23 cellular contexts compared by ENCODE assay signal in the genomic region with DNA sequence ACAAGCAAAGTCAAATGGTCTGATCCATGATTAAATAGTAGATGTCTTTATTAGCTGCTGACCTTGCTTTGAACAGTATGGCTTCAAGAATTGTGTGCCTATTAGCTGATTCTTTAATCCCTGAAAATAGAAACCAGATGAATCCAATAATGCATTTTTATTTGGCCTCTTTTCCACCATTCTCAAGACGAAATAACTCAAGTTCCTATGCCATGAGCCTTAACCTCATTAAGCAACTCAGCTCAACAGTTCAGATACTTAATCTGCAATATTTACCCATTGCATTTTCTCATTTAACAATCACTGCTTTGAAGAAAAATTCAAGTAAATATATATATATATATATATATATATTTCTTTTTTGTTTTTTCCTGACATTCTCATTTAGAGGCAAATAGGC.
"Had no signal": no experiment of that assay in that cellular context is flagged by ENCODE, and none has a peak within 500 bp of the region (broad histone marks: within the 10 kb centered on the region; RNA-seq: fewer than 3 reads in every experiment).

No MANE protein-coding gene starts in this region.

- H3K36me3 ChIP-seq: heart right ventricle, prostate gland, right lobe of liver, upper lobe of right lung, WERI-Rb-1 had no signal

- DNase-seq: activated CD4-positive, alpha-beta T cell treated with anti-CD3 and anti-CD28 coated beads for 36 hours; activated CD8-positive, alpha-beta memory T cell treated with anti-CD3 and anti-CD28 coated beads, Interleukin-2, amount 50 U/mL, for 4 hours; activated CD8-positive, alpha-beta T cell treated with anti-CD3 and anti-CD28 coated beads for 36 hours; activated naive CD4-positive, alpha-beta T cell; activated naive CD8-positive, alpha-beta T cell treated with anti-CD3 and anti-CD28 coated beads, Interleukin-2, amount 50 U/mL, for 24 hours; body of pancreas; central memory CD4-positive, alpha-beta T cell; cortex of kidney; effector CD8-positive, alpha-beta T cell; foreskin melanocyte; heart right ventricle; mucosa of descending colon; natural killer cell; occipital lobe; right lobe of liver; stimulated activated CD4-positive, alpha-beta T cell treated with anti-CD3 and anti-CD28 coated beads, Interleukin-4, amount 100 ng/mL, for 4 hours; stimulated activated naive CD8-positive, alpha-beta T cell treated with anti-CD3 and anti-CD28 coated beads, Interleukin-15, amount 100 ng/mL, for 72 hours; T-cell; testis; upper lobe of right lung; WERI-Rb-1 had no signal

- FAIRE-seq: islet of Langerhans had no signal

- H3K4me3 ChIP-seq: body of pancreas, heart right ventricle, mucosa of descending colon, prostate gland, right lobe of liver, testis, upper lobe of right lung had no signal

- H3K9me3 ChIP-seq: body of pancreas, heart right ventricle, mucosa of descending colon, prostate gland, right lobe of liver, testis, upper lobe of right lung had no signal

- H3K4me1 ChIP-seq: body of pancreas, heart right ventricle, prostate gland, right lobe of liver, testis, upper lobe of right lung had no signal

- H3K27me3 ChIP-seq: heart right ventricle, right lobe of liver, testis, upper lobe of right lung had no signal

- H3K27ac ChIP-seq: body of pancreas, heart right ventricle, prostate gland, right lobe of liver, testis, upper lobe of right lung, WERI-Rb-1 had no signal
